31 cellular contexts compared by ENCODE assay signal in genomic region chr10:66398653-66399052, GRCh38.
"Had no signal": no experiment of that assay in that cellular context is flagged by ENCODE, and none has a peak within 500 bp of the region (broad histone marks: within the 10 kb centered on the region; RNA-seq: fewer than 3 reads in every experiment).

No MANE protein-coding gene starts in this region.

- DNase-seq: Karpas-422, Kasumi-1, MG63, MM.1S, MV-4-11, NCI-H1048, NCI-H1092, NCI-H1092 treated with DMSO at 0.1 percent for 48 hours, NCI-H1105, NCI-H1105 treated with DMSO at 0.1 percent for 48 hours, NCI-H1436, NCI-H1436 treated with DMSO at 0.1 percent for 48 hours, NCI-H146, NCI-H1694, NCI-H1694 treated with DMSO at 0.1 percent for 48 hours, NCI-H187, NCI-H187 treated with DMSO at 0.1 percent for 48 hours, NCI-H2029, NCI-H2029 treated with DMSO at 0.1 percent for 48 hours, NCI-H2107, NCI-H2171, NCI-H2171 treated with DMSO at 0.1 percent for 48 hours, NCI-H2227 treated with DMSO at 0.1 percent for 48 hours, NCI-H226, NCI-H345, NCI-H446, NCI-H446 treated with DMSO at 0.1 percent for 48 hours, NCI-H510A, NCI-H510A treated with DMSO at 0.1 percent for 48 hours, NCI-H524 had no signal

- H3K4me3 ChIP-seq: MG63 had no signal

- H3K9me3 ChIP-seq: MG63 had no signal

- H3K36me3 ChIP-seq: MG63 had no signal

- H3K9ac ChIP-seq: KMS-11 had no signal

- H3K4me2 ChIP-seq: KMS-11 had no signal

- H3K27me3 ChIP-seq: MG63 had no signal

- H3K27ac ChIP-seq: KMS-11 had no signal
